ENCODE assay signal across 29 cellular contexts in genomic region chr13:110980921-110981320, GRCh38.
"Had no signal": no experiment of that assay in that cellular context is flagged by ENCODE, and none has a peak within 500 bp of the region (broad histone marks: within the 10 kb centered on the region; RNA-seq: fewer than 3 reads in every experiment).

No MANE protein-coding gene starts in this region.

- H3K36me3 ChIP-seq: adrenal gland, breast epithelium, WERI-Rb-1 had no signal

- H3K9me3 Mint-ChIP-seq: activated naive CD4-positive, alpha-beta T cell treated with anti-CD3 and anti-CD28 coated beads, Interleukin-2, amount 50 U/mL, for 24 hours had no signal

- ATAC-seq: activated CD8-positive, alpha-beta T cell treated with anti-CD3 and anti-CD28 coated beads, Interleukin-2, amount 10 ng/mL, durations not matched to agents 7 days and 5 days; body of pancreas; Right ventricle myocardium inferior had no signal

- H3K27me3 ChIP-seq: body of pancreas had no signal

- H3K9me3 ChIP-seq: adrenal gland, body of pancreas, breast epithelium had no signal

- H3K4me1 Mint-ChIP-seq: activated naive CD4-positive, alpha-beta T cell treated with anti-CD3 and anti-CD28 coated beads, Interleukin-2, amount 50 U/mL, for 24 hours had no signal

- DNase-seq: activated CD4-positive, alpha-beta T cell treated with anti-CD3 and anti-CD28 coated beads for 1 hour; activated CD4-positive, alpha-beta T cell treated with anti-CD3 and anti-CD28 coated beads for 48 hours; activated CD4-positive, alpha-beta T cell treated with anti-CD3 and anti-CD28 coated beads, Interleukin-2, amount 50 U/mL, for 48 hours; activated CD4-positive, CD25-positive, alpha-beta regulatory T cell; activated CD8-positive, alpha-beta T cell treated with anti-CD3 and anti-CD28 coated beads, Interleukin-2, amount 10 ng/mL, durations not matched to agents 7 days and 5 days; activated gamma-delta T cell; activated naive CD4-positive, alpha-beta T cell treated with Interleukin-2 at 50 U/mL for 16 hours; activated T-cell treated with anti-CD3 and anti-CD28 coated beads, Interleukin-2, amount 50 U/mL, for 24 hours; adrenal gland; body of pancreas; NCI-H1105; NCI-H1417 treated with DMSO at 0.1 percent for 48 hours; NCI-H187 treated with DMSO at 0.1 percent for 48 hours; NCI-H2081; NCI-H2171 treated with DMSO at 0.1 percent for 48 hours; NCI-H345; NCI-H524 treated with DMSO at 0.1 percent for 48 hours; PC-9; SIG-M5; SW 1271; T-helper 1 cell; T-helper 2 cell; T-helper 9 cell; WERI-Rb-1 had no signal

- H3K4me1 ChIP-seq: adrenal gland, body of pancreas, breast epithelium had no signal

- H3K36me3 Mint-ChIP-seq: activated naive CD4-positive, alpha-beta T cell treated with anti-CD3 and anti-CD28 coated beads, Interleukin-2, amount 50 U/mL, for 24 hours had no signal

- H3K4me3 Mint-ChIP-seq: activated CD8-positive, alpha-beta T cell treated with anti-CD3 and anti-CD28 coated beads, Interleukin-2, amount 10 ng/mL, durations not matched to agents 7 days and 5 days; activated naive CD4-positive, alpha-beta T cell treated with anti-CD3 and anti-CD28 coated beads, Interleukin-2, amount 50 U/mL, for 24 hours; activated T-cell treated with anti-CD3 and anti-CD28 coated beads, Interleukin-2, amount 50 U/mL, for 24 hours had no signal

- H3K27ac Mint-ChIP-seq: activated CD8-positive, alpha-beta T cell treated with anti-CD3 and anti-CD28 coated beads, Interleukin-2, amount 10 ng/mL, durations not matched to agents 7 days and 5 days; activated naive CD4-positive, alpha-beta T cell treated with anti-CD3 and anti-CD28 coated beads, Interleukin-2, amount 50 U/mL, for 24 hours; activated T-cell treated with anti-CD3 and anti-CD28 coated beads, Interleukin-2, amount 50 U/mL, for 24 hours; activated T-helper 2 cell treated with anti-CD3 and anti-CD28 coated beads, Interferon-gamma antibody, Interleukin-2, Interleukin-4, amounts not matched to agents 10 μg/mL and 5 μg/mL and 100 μg/mL, durations not matched to agents 14 hours and 24 hours and 36 hours had no signal

- H3K4me3 ChIP-seq: adrenal gland, body of pancreas, breast epithelium had no signal

- H3K27ac ChIP-seq: adrenal gland, body of pancreas, breast epithelium, RWPE1, WERI-Rb-1 had no signal
